Comparison of ENCODE assay signal across 23 cellular contexts in the genomic region with DNA sequence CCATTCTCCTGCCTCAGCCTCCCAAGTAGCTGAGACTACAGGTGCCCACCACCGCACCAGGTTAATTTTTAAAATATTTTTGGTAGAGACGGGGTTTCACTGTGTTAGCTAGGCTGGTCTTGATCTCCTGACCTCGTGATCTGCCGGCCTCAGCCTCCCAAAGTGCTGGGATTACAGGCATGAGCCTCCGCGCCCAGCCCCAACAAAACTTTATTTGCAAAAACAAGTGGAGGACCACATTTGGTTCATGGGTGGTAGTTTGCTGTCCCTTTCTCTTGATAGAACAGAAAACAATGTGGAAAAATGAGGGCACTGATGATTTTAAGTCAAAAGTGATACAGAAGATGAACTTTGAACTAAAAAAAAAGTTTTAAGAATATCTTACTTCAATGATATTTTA.
A peak's percentile ranks its signal among the peaks of the same experiment; 100 is the strongest.
DNase-seq lines count a peak whose midpoint lies in the region; ATAC-seq and TF ChIP-seq lines count a peak whose summit lies in the region.
"Had no signal": no experiment of that assay in that cellular context is flagged by ENCODE, and none has a peak within 500 bp of the region (broad histone marks: within the 10 kb centered on the region; RNA-seq: fewer than 3 reads in every experiment).

No MANE protein-coding gene starts in this region.

- H3K27me3 Mint-ChIP-seq in type B pancreatic cell: peaks cover 3% of the 10 kb centered on the region
- H3K27me3 Mint-ChIP-seq: CD4-positive, alpha-beta T cell had no signal

- H3K4me3 ChIP-seq in esophagus muscularis mucosa: no peak overlapping the region
- H3K4me3 ChIP-seq in gastroesophageal sphincter: no peak overlapping the region
- H3K4me3 ChIP-seq: A549; BLaER1 treated with 17β-estradiol and CSF1 and Interleukin-3, amounts not matched to agents 10 nM and 100 nM; GM12878; GM23338 had no signal

- no peaks in the 10 kb centered on the region for H3K36me3 ChIP-seq in esophagus muscularis mucosa
- H3K36me3 ChIP-seq in gastroesophageal sphincter: no peaks in the 10 kb centered on the region
- H3K36me3 ChIP-seq: BE2C; BLaER1 treated with 17β-estradiol and CSF1 and Interleukin-3, amounts not matched to agents 10 nM and 100 nM had no signal

- ATAC-seq in GM18873 (IDR thresholded peaks at IDR 0.05; ENCODE audit: low FRiP score, unreplicated experiment): no peak
- no peak for ATAC-seq in gastroesophageal sphincter
- ATAC-seq: A549, GM12878, GM23338, HCT116 had no signal

- no peak for TF ChIP-seq EP300 in esophagus muscularis mucosa (IDR thresholded peaks at IDR 0.05)
- TF ChIP-seq EP300 in gastroesophageal sphincter (IDR thresholded peaks at IDR 0.05): no peak

- TF ChIP-seq CTCF in esophagus muscularis mucosa (IDR thresholded peaks at IDR 0.05): no peak
- no peak for TF ChIP-seq CTCF in type B pancreatic cell (conservative IDR thresholded peaks at IDR 0.05)
- TF ChIP-seq CTCF in gastroesophageal sphincter (IDR thresholded peaks at IDR 0.05): no peak

- H3K27me3 ChIP-seq in esophagus muscularis mucosa (no peaks in the 10 kb centered on the region), gastroesophageal sphincter (no peaks in the 10 kb centered on the region)
- H3K27me3 ChIP-seq: BE2C; BLaER1 treated with 17β-estradiol and CSF1 and Interleukin-3, amounts not matched to agents 10 nM and 100 nM had no signal

- no peaks in the 10 kb centered on the region for H3K9me3 ChIP-seq in esophagus muscularis mucosa
- H3K9me3 ChIP-seq in gastroesophageal sphincter: no peaks in the 10 kb centered on the region
- H3K9me3 ChIP-seq: A549; BE2C; BLaER1 treated with 17β-estradiol and CSF1 and Interleukin-3, amounts not matched to agents 10 nM and 100 nM had no signal

- no peaks in the 10 kb centered on the region for H3K4me1 Mint-ChIP-seq in type B pancreatic cell (ENCODE audit: unreplicated experiment)
- H3K4me1 Mint-ChIP-seq: CD14-positive monocyte; CD8-positive, alpha-beta memory T cell; GM23338 had no signal

- H3K36me3 Mint-ChIP-seq in type B pancreatic cell: no peaks in the 10 kb centered on the region
- H3K36me3 Mint-ChIP-seq: CD14-positive monocyte; CD8-positive, alpha-beta memory T cell had no signal

- H3K4me3 Mint-ChIP-seq in type B pancreatic cell: no peak overlapping the region
- H3K4me3 Mint-ChIP-seq: CD14-positive monocyte; CD4-positive, alpha-beta T cell; CD8-positive, alpha-beta memory T cell; GM23338; H9 had no signal

- no peak overlapping the region for H3K27ac Mint-ChIP-seq in type B pancreatic cell
- H3K27ac Mint-ChIP-seq: CD14-positive monocyte; CD4-positive, alpha-beta T cell; CD8-positive, alpha-beta memory T cell; GM23338; H9 had no signal

- intact Hi-C loops in esophagus muscularis mucosa (cut with DNase I): no loop called here

- no peaks in the 10 kb centered on the region for H3K4me1 ChIP-seq in esophagus muscularis mucosa
- no peaks in the 10 kb centered on the region for H3K4me1 ChIP-seq in gastroesophageal sphincter
- H3K4me1 ChIP-seq: A549; BE2C; BLaER1 treated with 17β-estradiol and CSF1 and Interleukin-3, amounts not matched to agents 10 nM and 100 nM had no signal

- 94% methylated on average over 6 of the region's 6 CpGs for WGBS in esophagus muscularis mucosa
- WGBS in gastroesophageal sphincter (ENCODE audit: low coverage in 1 of 2), 2 donors: 93% methylated on average over 2 of the region's 6 CpGs; no CpG with 5 or more reads in 1 of the 2 donors

- peak; percentile 10 for DNase-seq in activated effector memory CD4-positive, alpha-beta T cell treated with anti-CD3 and anti-CD28 coated beads, Interleukin-2, amount 50 U/mL, for 16 hours
- DNase-seq in activated effector memory CD4-positive, alpha-beta T cell treated with Interleukin-2 at 50 U/mL for 16 hours: no peak
- DNase-seq in esophagus muscularis mucosa (ENCODE audit: extremely low spot score) (peak; percentile 19), mucosa of gallbladder (ENCODE audit: low spot score) (peak; percentile 3), type B pancreatic cell (ENCODE audit: extremely low spot score, unreplicated experiment) (peak; percentile 10)
- DNase-seq: 8988T; ACHN; AML-193; BE2C; CD4-positive, alpha-beta T cell; CD8-positive, alpha-beta memory T cell; DMS 273 treated with DMSO at 0.1 percent for 48 hours; DMS79; GDM1 had no signal

- H3K9me3 Mint-ChIP-seq in type B pancreatic cell: no peaks in the 10 kb centered on the region
- H3K9me3 Mint-ChIP-seq: CD4-positive, alpha-beta T cell; CD8-positive, alpha-beta memory T cell; GM23338 had no signal

- TF ChIP-seq POLR2A in esophagus muscularis mucosa (IDR thresholded peaks at IDR 0.05; ENCODE audit: low read depth) (no peak), gastroesophageal sphincter (IDR thresholded peaks at IDR 0.05) (no peak)

- H3K27ac ChIP-seq in esophagus muscularis mucosa (replicated peaks in 1 of 4): no peak overlapping the region
- no peak overlapping the region for H3K27ac ChIP-seq in gastroesophageal sphincter
- H3K27ac ChIP-seq: A549; BLaER1 treated with 17β-estradiol and CSF1 and Interleukin-3, amounts not matched to agents 10 nM and 100 nM had no signal
